In the genomic region with DNA sequence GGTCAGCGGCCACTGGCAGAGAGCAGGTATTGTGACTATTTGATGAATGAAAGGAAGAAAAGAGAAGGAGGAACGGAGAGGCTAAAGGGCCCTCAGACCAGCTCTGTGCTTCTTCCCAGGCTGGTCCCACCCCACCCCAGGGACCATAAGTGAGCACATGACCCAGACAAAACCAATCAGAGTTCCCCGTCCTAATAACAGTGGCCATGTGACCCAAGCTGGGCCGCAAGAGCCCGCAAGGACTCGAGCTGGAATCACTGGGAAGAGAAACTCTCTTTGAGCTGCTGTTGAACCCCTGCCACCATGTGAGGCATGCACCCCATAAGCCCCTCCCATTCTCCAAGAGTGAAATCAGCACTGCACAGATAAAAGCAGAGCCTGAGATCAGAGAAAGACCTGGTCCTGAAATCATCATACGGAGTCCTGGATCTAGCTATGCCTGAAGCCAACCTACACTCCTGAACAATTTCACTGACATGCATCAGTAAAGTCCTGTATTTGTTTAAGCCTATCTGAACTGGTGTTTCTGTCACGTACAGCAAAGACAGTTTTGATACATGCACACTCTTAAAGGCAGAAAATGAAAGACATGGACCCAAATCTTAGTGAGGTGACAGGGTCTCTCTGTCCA, we compare ENCODE assay signal across 14 cellular contexts.
DNase-seq lines count a peak whose midpoint lies in the region; ATAC-seq and TF ChIP-seq lines count a peak whose summit lies in the region.
"Had no signal": no experiment of that assay in that cellular context is flagged by ENCODE, and none has a peak within 500 bp of the region (broad histone marks: within the 10 kb centered on the region; RNA-seq: fewer than 3 reads in every experiment).

No MANE protein-coding gene starts in this region.

- no peak for ATAC-seq in left ventricle myocardium superior
- no peak for ATAC-seq in activated naive CD8-positive, alpha-beta T cell treated with anti-CD3 and anti-CD28 coated beads, Interleukin-2, amount 10 ng/mL, durations not matched to agents 7 days and 5 days (ENCODE audit: low read depth)
- ATAC-seq in thoracic aorta (ENCODE audit: insufficient number of reproducible peaks, low FRiP score, low read depth): no peak
- ATAC-seq in GM21367 (IDR thresholded peaks at IDR 0.05; ENCODE audit: unreplicated experiment): no peak

- peak overlapping the region; percentile 74 for H3K27ac ChIP-seq in cardiac muscle cell
- H3K27ac ChIP-seq in layer of hippocampus (ENCODE audit: low read depth, low read length): peak overlapping the region; percentile 88
- H3K27ac ChIP-seq in thoracic aorta: peak overlapping the region; percentile 59
- H3K27ac ChIP-seq: pancreas had no signal

- intact Hi-C loops in left ventricle myocardium superior (cut with micrococcal nuclease): no loop called here

- peak overlapping the region; percentile 73 for H3K4me3 Mint-ChIP-seq in activated naive CD8-positive, alpha-beta T cell treated with anti-CD3 and anti-CD28 coated beads, Interleukin-2, amount 10 ng/mL, durations not matched to agents 7 days and 5 days

- H3K27me3 ChIP-seq in cardiac muscle cell (no peaks in the 10 kb centered on the region), layer of hippocampus (ENCODE audit: control insufficient read depth, insufficient read depth, low read length) (no peaks in the 10 kb centered on the region), thoracic aorta (replicated peaks; ENCODE audit: insufficient read depth) (no peaks in the 10 kb centered on the region)
- H3K27me3 ChIP-seq: pancreas had no signal

- POLR2A ChIA-PET in activated naive CD8-positive, alpha-beta T cell treated with anti-CD3 and anti-CD28 coated beads, Interleukin-2, amount 10 ng/mL, durations not matched to agents 7 days and 5 days (lab: Charles Lee): interaction anchor here (1.0 to 7.2 kb wide), 9 partner anchors 12 to 90 kb away, joined by 3 to 67 read pairs (median 7); a partner anchor contains a TSS

- peak overlapping the region; percentile 94 for H3K27ac Mint-ChIP-seq in activated naive CD8-positive, alpha-beta T cell treated with anti-CD3 and anti-CD28 coated beads, Interleukin-2, amount 10 ng/mL, durations not matched to agents 7 days and 5 days

- no peak overlapping the region for H3K4me3 ChIP-seq in cardiac muscle cell
- H3K4me3 ChIP-seq in thoracic aorta: no peak overlapping the region
- H3K4me3 ChIP-seq: HAP-1, pancreas had no signal

- peaks cover 48% of the 10 kb centered on the region for H3K36me3 Mint-ChIP-seq in activated naive CD8-positive, alpha-beta T cell treated with anti-CD3 and anti-CD28 coated beads, Interleukin-2, amount 10 ng/mL, durations not matched to agents 7 days and 5 days

- H3K36me3 ChIP-seq in cardiac muscle cell: no peaks in the 10 kb centered on the region
- H3K36me3 ChIP-seq in thoracic aorta: peaks cover 6% of the 10 kb centered on the region
- H3K36me3 ChIP-seq: HAP-1, pancreas had no signal

- peaks cover 12% of the 10 kb centered on the region for H3K4me1 ChIP-seq in cardiac muscle cell (ENCODE audit: low read depth)
- H3K4me1 ChIP-seq in thoracic aorta (ENCODE audit: control insufficient read depth in 1 of 2, low read depth in 2 of 2): peaks cover 12 to 35% of the 10 kb centered on the region in 2 donors
- H3K4me1 ChIP-seq: pancreas had no signal

- H3K4me1 Mint-ChIP-seq in activated naive CD8-positive, alpha-beta T cell treated with anti-CD3 and anti-CD28 coated beads, Interleukin-2, amount 10 ng/mL, durations not matched to agents 7 days and 5 days: peaks cover 69% of the 10 kb centered on the region

- H3K9me3 ChIP-seq in cardiac muscle cell (ENCODE audit: low read depth) (no peaks in the 10 kb centered on the region), thoracic aorta (no peaks in the 10 kb centered on the region)
- H3K9me3 ChIP-seq: HAP-1, pancreas had no signal

- H3K27me3 Mint-ChIP-seq in activated naive CD8-positive, alpha-beta T cell treated with anti-CD3 and anti-CD28 coated beads, Interleukin-2, amount 10 ng/mL, durations not matched to agents 7 days and 5 days: no peaks in the 10 kb centered on the region

- DNase-seq in cardiac muscle cell (ENCODE audit: low read depth in 1 of 2, low spot score in 1 of 2) (no peak), left ventricle myocardium superior (no peak), thoracic aorta (ENCODE audit: low spot score) (no peak), kidney glomerular epithelial cell (lab: John Stamatoyannopoulos, UW) (no peak)
- no peak for DNase-seq in activated naive CD8-positive, alpha-beta T cell treated with anti-CD3 and anti-CD28 coated beads, Interleukin-2, amount 10 ng/mL, durations not matched to agents 7 days and 5 days
- DNase-seq in stimulated activated CD4-positive, alpha-beta T cell treated with anti-CD3 and anti-CD28 coated beads, Interleukin-4, amount 100 ng/mL, for 24 hours: no peak
- DNase-seq: EL, NCI-H1105, NCI-H510A treated with DMSO at 0.1 percent for 48 hours, pancreas, RPMI8226 had no signal

- TF ChIP-seq CTCF in cardiac muscle cell (IDR thresholded peaks at IDR 0.05; ENCODE audit: low read depth, low read length): no peak
- no peak for TF ChIP-seq CTCF in thoracic aorta (IDR thresholded peaks at IDR 0.05)

- no peaks in the 10 kb centered on the region for H3K9me3 Mint-ChIP-seq in activated naive CD8-positive, alpha-beta T cell treated with anti-CD3 and anti-CD28 coated beads, Interleukin-2, amount 10 ng/mL, durations not matched to agents 7 days and 5 days
